Comparison of ENCODE assay signal across 8 cellular contexts in genomic region chr4:3556244-3556867, GRCh38. TPM values are rescaled to one million over a fixed set of nuclear protein-coding genes. Genes with fewer than 3 reads are reported as not detected.
A peak's percentile ranks its signal among the peaks of the same experiment; 100 is the strongest.
DNase-seq lines count a peak whose midpoint lies in the region; ATAC-seq and TF ChIP-seq lines count a peak whose summit lies in the region.
"Not testable (repeated sequence)": the region's sequence is repeated elsewhere in the genome, so short reads cannot be mapped to it uniquely, and the experiment has no call there.

No MANE protein-coding gene starts in this region.

- not testable (repeated sequence) for H2AK5ac ChIP-seq in mesendoderm (ENCODE audit: low read length)

- not testable (repeated sequence) for H3K4me3 Mint-ChIP-seq in activated CD8-positive, alpha-beta memory T cell treated with anti-CD3 and anti-CD28 coated beads, Interleukin-2, amount 10 ng/mL, durations not matched to agents 7 days and 5 days

- not testable (repeated sequence) for H2BK15ac ChIP-seq in mesendoderm (replicated peaks; ENCODE audit: low read depth)

- POLR2A ChIA-PET in PC-3 (lab: Charles Lee; ENCODE audit: unreplicated experiment), result not testable (repeated sequence)

- ATAC-seq in PC-3, result peak; percentile 46; the same call in 1 of the 2 replicates
- not testable (repeated sequence) for ATAC-seq in activated CD8-positive, alpha-beta memory T cell treated with anti-CD3 and anti-CD28 coated beads, Interleukin-2, amount 10 ng/mL, durations not matched to agents 7 days and 5 days
- ATAC-seq in upper lobe of right lung, result peak; percentile 72

- H3K18ac ChIP-seq in mesendoderm (ENCODE audit: low read length), result not testable (repeated sequence)

- H3K23ac ChIP-seq in mesendoderm (ENCODE audit: low read length), result not testable (repeated sequence)

- not testable (repeated sequence) for H3K79me1 ChIP-seq in mesendoderm (ENCODE audit: low read length)

- not testable (repeated sequence) for H3K4me3 ChIP-seq in H7 (ENCODE audit: insufficient read depth, low read depth, low read length); PC-3 (ENCODE audit: low read length); cardiac muscle cell; mesendoderm (ENCODE audit: low read length); upper lobe of right lung

- H3K79me2 ChIP-seq in PC-3 (ENCODE audit: low read length); mesendoderm (ENCODE audit: control insufficient read depth, insufficient read depth, low read length): not testable (repeated sequence)

- not testable (repeated sequence) for H4K20me1 ChIP-seq in PC-3 (ENCODE audit: low read length)

- not testable (repeated sequence) for H3K4ac ChIP-seq in mesendoderm (ENCODE audit: low read depth, low read length)

- DNase-seq in CD1c-positive myeloid dendritic cell (ENCODE audit: extremely low spot score) (peak; percentile 20), H7 (peak; percentile 67), NCI-H146 (lab: John Stamatoyannopoulos, UW) (peak; percentile 12), PC-3 (peak; percentile 24), cardiac muscle cell (ENCODE audit: low read depth in 1 of 2, low spot score in 1 of 2) (peak in 1 of 2 donors; percentile 1), mesendoderm (peak; percentile 42), upper lobe of right lung (peak; percentile 65)
- DNase-seq in activated CD8-positive, alpha-beta memory T cell treated with anti-CD3 and anti-CD28 coated beads, Interleukin-2, amount 10 ng/mL, durations not matched to agents 7 days and 5 days, result peak; percentile 44

- H3K36me3 ChIP-seq in H7 (replicated peaks; ENCODE audit: control insufficient read depth, insufficient read depth, low read length); PC-3 (ENCODE audit: low read depth, low read length); cardiac muscle cell; mesendoderm (ENCODE audit: control insufficient read depth, insufficient read depth, low read length); upper lobe of right lung: not testable (repeated sequence)

- H3K27ac Mint-ChIP-seq in activated CD8-positive, alpha-beta memory T cell treated with anti-CD3 and anti-CD28 coated beads, Interleukin-2, amount 10 ng/mL, durations not matched to agents 7 days and 5 days, result peak overlapping the region; percentile 59

- WGBS in mesendoderm (ENCODE audit: extremely low coverage, insufficient coverage, low lambda C conversion rate), result no CpG with 5 or more reads among the region's 17 CpGs

- peak; percentile 25; the same call in 1 of the 2 replicates for TF ChIP-seq CTCF in PC-3 (conservative IDR thresholded peaks at IDR 0.05; ENCODE audit: low read depth, low read length)
- peak; percentile 7 for TF ChIP-seq CTCF in cardiac muscle cell (IDR thresholded peaks at IDR 0.05; ENCODE audit: low read depth, low read length)
- TF ChIP-seq CTCF in upper lobe of right lung (IDR thresholded peaks at IDR 0.05), result not testable (repeated sequence)

- H3K27ac ChIP-seq in PC-3 (ENCODE audit: low read length); cardiac muscle cell; mesendoderm (ENCODE audit: low read depth, low read length); upper lobe of right lung: not testable (repeated sequence)

- not testable (repeated sequence) for BruUV-seq in PC-3 (replicated peaks; lab: Mats Ljungman, UMichigan)

- H3K9me3 ChIP-seq in PC-3 (ENCODE audit: low read length); cardiac muscle cell (ENCODE audit: low read depth); upper lobe of right lung: not testable (repeated sequence)

- H3K9ac ChIP-seq in PC-3 (ENCODE audit: low read length); mesendoderm (ENCODE audit: low read length): not testable (repeated sequence)

- not testable (repeated sequence) for H4K8ac ChIP-seq in mesendoderm (ENCODE audit: low read depth, low read length)

- not testable (repeated sequence) for H3K4me1 ChIP-seq in PC-3 (ENCODE audit: insufficient read depth, low read length); cardiac muscle cell (ENCODE audit: low read depth); mesendoderm (ENCODE audit: control insufficient read depth, low read depth, low read length); upper lobe of right lung

- intact Hi-C loops in PC-3 (cut with micrococcal nuclease); upper lobe of right lung (cut with DNase I): not testable (repeated sequence)

- H2BK5ac ChIP-seq in mesendoderm (ENCODE audit: low read length), result not testable (repeated sequence)

- H2BK120ac ChIP-seq in mesendoderm (ENCODE audit: low read depth, low read length), result not testable (repeated sequence)

- not testable (repeated sequence) for H3K27me3 Mint-ChIP-seq in activated CD8-positive, alpha-beta memory T cell treated with anti-CD3 and anti-CD28 coated beads, Interleukin-2, amount 10 ng/mL, durations not matched to agents 7 days and 5 days

- H3K4me1 Mint-ChIP-seq in activated CD8-positive, alpha-beta memory T cell treated with anti-CD3 and anti-CD28 coated beads, Interleukin-2, amount 10 ng/mL, durations not matched to agents 7 days and 5 days, result peaks cover 34% of the 10 kb centered on the region

- not testable (repeated sequence) for H3K27me3 ChIP-seq in H7 (ENCODE audit: control insufficient read depth, insufficient read depth, low read length); PC-3 (ENCODE audit: low read length); cardiac muscle cell; mesendoderm (ENCODE audit: insufficient read depth, low read length, poor library complexity); upper lobe of right lung

- not testable (repeated sequence) for H3K36me3 Mint-ChIP-seq in activated CD8-positive, alpha-beta memory T cell treated with anti-CD3 and anti-CD28 coated beads, Interleukin-2, amount 10 ng/mL, durations not matched to agents 7 days and 5 days

- H3K9me3 Mint-ChIP-seq in activated CD8-positive, alpha-beta memory T cell treated with anti-CD3 and anti-CD28 coated beads, Interleukin-2, amount 10 ng/mL, durations not matched to agents 7 days and 5 days (ENCODE audit: low read depth), result not testable (repeated sequence)

- H3K4me2 ChIP-seq in PC-3 (ENCODE audit: low read length); mesendoderm (ENCODE audit: low read length): not testable (repeated sequence)

- CTCF ChIA-PET in PC-3 (lab: Charles Lee); activated CD8-positive, alpha-beta memory T cell treated with anti-CD3 and anti-CD28 coated beads, Interleukin-2, amount 10 ng/mL, durations not matched to agents 7 days and 5 days (lab: Charles Lee): not testable (repeated sequence)

- H3K9me2 ChIP-seq in PC-3 (replicated peaks; ENCODE audit: low read length), result not testable (repeated sequence)

- H2AFZ ChIP-seq in PC-3 (ENCODE audit: low read length), result not testable (repeated sequence)

- H3F3A ChIP-seq in PC-3 (ENCODE audit: low read length, unreplicated experiment), result not testable (repeated sequence)

- not testable (repeated sequence) for H4K5ac ChIP-seq in mesendoderm (ENCODE audit: low read length)

- not testable (repeated sequence) for H3K56ac ChIP-seq in mesendoderm (ENCODE audit: low read length)

RNA-seq across cellular contexts. Expression of gene LRPAP1, which starts 24.1 kb away (rescaled TPM):
- total RNA-seq in H7 (2014; rRNA removed; shearing (Covaris generic)), result 57.9 and 101 TPM in 2 replicates
- total RNA-seq in PC-3 (2014; rRNA removed) (133 and 148 TPM in 2 replicates), cardiac muscle cell (217 and 231 TPM in 2 replicates), upper lobe of right lung (195 TPM)
- 10 to 100 TPM; 77.2 to 87.6 TPM for total RNA-seq in activated CD8-positive, alpha-beta memory T cell treated with anti-CD3 and anti-CD28 coated beads, Interleukin-2, amount 10 ng/mL, durations not matched to agents 7 days and 5 days
- polyA plus RNA-seq in cardiac muscle cell, result 255 and 296 TPM in 2 replicates
- 46.7 TPM for polyA plus RNA-seq in mesendoderm (2013, experiment 1 of 2)
- 50.6 TPM for polyA plus RNA-seq in mesendoderm (2013, experiment 2 of 2)
